Comparison of ENCODE assay signal across 15 cellular contexts in the genomic region with DNA sequence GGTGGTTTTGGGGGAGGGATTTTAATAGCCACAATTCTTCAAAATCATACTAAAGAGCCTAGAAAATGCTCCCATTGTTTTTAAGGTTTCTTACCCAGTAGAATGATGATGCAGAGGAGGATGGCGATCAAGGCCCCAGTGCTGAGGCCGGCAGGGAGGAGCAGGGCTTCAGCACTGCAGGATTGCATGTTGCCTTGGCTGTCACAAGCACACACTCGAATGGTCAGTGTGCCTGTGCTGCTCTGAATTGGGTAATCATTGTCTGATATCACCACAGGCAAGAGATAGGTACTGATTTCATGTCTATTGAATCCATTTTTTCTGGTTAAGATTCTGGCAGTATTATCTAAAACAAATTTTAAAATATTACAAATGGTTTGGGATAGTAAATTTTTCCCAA.
DNase-seq lines count a peak whose midpoint lies in the region; ATAC-seq, FAIRE-seq and TF ChIP-seq lines count a peak whose summit lies in the region.
"Had no signal": no experiment of that assay in that cellular context is flagged by ENCODE, and none has a peak within 500 bp of the region (broad histone marks: within the 10 kb centered on the region; RNA-seq: fewer than 3 reads in every experiment).

No MANE protein-coding gene starts in this region.

- TF ChIP-seq CTCF in GM23338 (conservative IDR thresholded peaks at IDR 0.05; ENCODE audit: low read depth in 2 of 2) (no peak), mucosa of descending colon (IDR thresholded peaks at IDR 0.05) (no peak)

- H3K36me3 ChIP-seq in GM23338 (ENCODE audit: insufficient read depth) (no peaks in the 10 kb centered on the region), trophoblast cell (ENCODE audit: control insufficient read depth in 1 of 2, insufficient read depth in 2 of 2, low read length in 2 of 2) (peaks cover 0 to 4% of the 10 kb centered on the region in 2 experiments), mucosa of descending colon (ENCODE audit: low read depth) (no peaks in the 10 kb centered on the region)

- H3K79me1 ChIP-seq in trophoblast cell (ENCODE audit: low read length): no peaks in the 10 kb centered on the region

- FAIRE-seq in HTR-8/SVneo (lab: Jason Lieb, UNC): peak; percentile 49
- FAIRE-seq: GM12891 had no signal

- H3K27me3 Mint-ChIP-seq in GM23338 (ENCODE audit: insufficient read depth, low read depth, poor library complexity): no peaks in the 10 kb centered on the region
- H3K27me3 Mint-ChIP-seq: B cell; CD4-positive, alpha-beta T cell had no signal

- intact Hi-C loops in mucosa of descending colon (cut with DNase I, micrococcal nuclease): no loop called here

- H3K9me3 ChIP-seq in trophoblast cell (ENCODE audit: insufficient read depth, low read depth, low read length): no peaks in the 10 kb centered on the region
- H3K9me3 ChIP-seq in mucosa of descending colon: no peaks in the 10 kb centered on the region

- H2BK5ac ChIP-seq in trophoblast cell (ENCODE audit: low read depth, low read length, poor library complexity): no peak overlapping the region

- H3K4me3 Mint-ChIP-seq in GM23338: no peak overlapping the region
- H3K4me3 Mint-ChIP-seq: B cell; CD4-positive, alpha-beta T cell had no signal

- H3K4me1 ChIP-seq in GM23338 (ENCODE audit: insufficient read depth) (no peaks in the 10 kb centered on the region), trophoblast cell (ENCODE audit: control insufficient read depth in 1 of 2, insufficient read depth in 2 of 2, low read length in 2 of 2) (no peaks in the 10 kb centered on the region), mucosa of descending colon (ENCODE audit: low read depth) (no peaks in the 10 kb centered on the region)

- no peaks in the 10 kb centered on the region for H3K79me2 ChIP-seq in GM23338 (replicated peaks; ENCODE audit: insufficient read depth)
- H3K79me2 ChIP-seq in trophoblast cell (ENCODE audit: control insufficient read depth, insufficient read depth, low read length, poor library complexity): no peaks in the 10 kb centered on the region

- no peak overlapping the region for H2AFZ ChIP-seq in GM23338
- no peak overlapping the region for H2AFZ ChIP-seq in trophoblast cell (ENCODE audit: insufficient read depth, low read length, poor library complexity)

- H2BK120ac ChIP-seq in trophoblast cell (ENCODE audit: insufficient read depth, low read length, poor library complexity): no peak overlapping the region

- no CpG with 5 or more reads among the region's 3 CpGs for WGBS in trophoblast cell (ENCODE audit: extremely low coverage, insufficient coverage, insufficient read length)

- ATAC-seq in GM23338 (peak; percentile 70), mucosa of descending colon (no peak)
- ATAC-seq: HCT116 had no signal

- H4K8ac ChIP-seq in trophoblast cell (ENCODE audit: low read depth, low read length): peak overlapping the region; percentile 42

- no peaks in the 10 kb centered on the region for H3K27me3 ChIP-seq in GM23338 (ENCODE audit: insufficient read depth)
- no peaks in the 10 kb centered on the region for H3K27me3 ChIP-seq in trophoblast cell (ENCODE audit: insufficient read depth, low read length)

- H3K4me2 ChIP-seq in GM23338: no peak overlapping the region
- H3K4me2 ChIP-seq in trophoblast cell (ENCODE audit: low read length): no peak overlapping the region

- no peak overlapping the region for H4K91ac ChIP-seq in trophoblast cell (ENCODE audit: low read depth, low read length)

- no peaks in the 10 kb centered on the region for H3K36me3 Mint-ChIP-seq in GM23338 (ENCODE audit: low read depth)

- H3K27ac ChIP-seq in GM23338 (ENCODE audit: low read depth) (no peak overlapping the region), trophoblast cell (ENCODE audit: low read depth, low read length) (no peak overlapping the region)

- no peak overlapping the region for H3K27ac Mint-ChIP-seq in GM23338
- H3K27ac Mint-ChIP-seq: B cell; CD4-positive, alpha-beta T cell had no signal

- H3K9me3 Mint-ChIP-seq in GM23338: no peaks in the 10 kb centered on the region

- no peak overlapping the region for H3K18ac ChIP-seq in trophoblast cell (ENCODE audit: low read length)

- peaks cover 5% of the 10 kb centered on the region; the same call in 2 of the 3 replicates for H3K4me1 Mint-ChIP-seq in GM23338
- H3K4me1 Mint-ChIP-seq: B cell had no signal

- no peak overlapping the region for H4K12ac ChIP-seq in trophoblast cell (ENCODE audit: low read depth, low read length)

- peak overlapping the region; percentile 14 for H3K23ac ChIP-seq in trophoblast cell (ENCODE audit: low read length)

- H3K4ac ChIP-seq in trophoblast cell (ENCODE audit: low read depth, low read length): no peak overlapping the region

- DNase-seq in GM23338 (ENCODE audit: low spot score) (peak; percentile 18), HTR-8/SVneo (ENCODE audit: insufficient read length, low spot score) (no peak), iPS-NIHi11 (ENCODE audit: low spot score) (peak; percentile 8), trophoblast cell (no peak), mucosa of descending colon (no peak), UCSD-AML1 (lab: John Stamatoyannopoulos, UW; ENCODE audit: unreplicated experiment) (no peak), HK-2 (ENCODE audit: unreplicated experiment) (no peak)
- DNase-seq: C1 segment of cervical spinal cord; Calu3; CD4-positive, alpha-beta T cell; DMS 273 treated with DMSO at 0.1 percent for 48 hours; GOT3 had no signal

- no peak overlapping the region for H2AK5ac ChIP-seq in trophoblast cell (ENCODE audit: low read length)

- H3K14ac ChIP-seq in trophoblast cell (ENCODE audit: low read length): no peak overlapping the region

- H4K20me1 ChIP-seq in GM23338 (replicated peaks; ENCODE audit: insufficient read depth): no peaks in the 10 kb centered on the region

- H3K4me3 ChIP-seq in GM23338 (no peak overlapping the region), trophoblast cell (ENCODE audit: low read depth, low read length) (no peak overlapping the region), mucosa of descending colon (no peak overlapping the region)

- no peaks in the 10 kb centered on the region for H3F3A ChIP-seq in GM23338 (replicated peaks; ENCODE audit: low read depth)

- H3K9me2 ChIP-seq in GM23338 (ENCODE audit: insufficient read depth): no peaks in the 10 kb centered on the region

- no peak overlapping the region for H2BK12ac ChIP-seq in trophoblast cell (ENCODE audit: low read length)

- H3K9ac ChIP-seq in trophoblast cell (ENCODE audit: low read length): no peak overlapping the region

TF ChIP-seq in GM23338, 12 proteins besides CTCF, POLR2A, EP300 and RAD21 (continues in another document):
- TF ChIP-seq ZNF462 (CRISPR knock-in tag; IDR thresholded peaks at IDR 0.05) (no peak), EZH2 (IDR thresholded peaks at IDR 0.05; ENCODE audit: low read depth, unreplicated experiment) (no peak)

Comparison
In these comparisons a context has a peak if more than half of its experiments do, and no peak if none do; other contexts are left out.
1. DNase-seq: peak in GM23338 (single experiment) and iPS-NIHi11 (single experiment); none in HTR-8/SVneo (single experiment), trophoblast cell (0 of 2), mucosa of descending colon (0 of 3), UCSD-AML1 (single experiment) and HK-2 (single experiment).